1 cellular context compared by ENCODE assay signal in genomic region chr16:3596101-3596861, GRCh38.
TF ChIP-seq lines count a peak whose summit lies in the region.

No MANE protein-coding gene starts in this region.

TF ChIP-seq in HepG2, 621 proteins besides CTCF, POLR2A, EP300 and RAD21 (continued from another document and continues in another):
- TF ChIP-seq ELF3 (CRISPR knock-in tag; IDR thresholded peaks at IDR 0.05) (peak; percentile 60), ZNF24 (IDR thresholded peaks at IDR 0.05) (no peak), ARNT2 (CRISPR knock-in tag; IDR thresholded peaks at IDR 0.05; ENCODE audit: low read depth) (peak; percentile 81; the same call in 1 of the 2 replicates), ZNF770 (CRISPR knock-in tag; IDR thresholded peaks at IDR 0.05) (peak; percentile 58), ARID4A (CRISPR knock-in tag; IDR thresholded peaks at IDR 0.05; ENCODE audit: borderline replicate concordance) (peak; percentile 88; the same call in 1 of the 2 replicates), MED13 (CRISPR knock-in tag; IDR thresholded peaks at IDR 0.05) (no peak; the same call in 1 of the 2 replicates), ZNF777 (CRISPR knock-in tag; IDR thresholded peaks at IDR 0.05) (peak; percentile 53; the same call in 1 of the 2 replicates), MED8 (CRISPR knock-in tag; IDR thresholded peaks at IDR 0.05; ENCODE audit: insufficient replicate concordance) (no peak), SMYD3 (CRISPR knock-in tag; IDR thresholded peaks at IDR 0.05) (peak; percentile 87; the same call in 1 of the 2 replicates), MLLT10 (CRISPR knock-in tag; IDR thresholded peaks at IDR 0.05) (no peak), ZNF30 (CRISPR knock-in tag; IDR thresholded peaks at IDR 0.05) (0 out of 2 replicates have a peak, but pooled peaks have one; percentile 73), ARNT (IDR thresholded peaks at IDR 0.05) (no peak), KLF9 (CRISPR knock-in tag; IDR thresholded peaks at IDR 0.05; ENCODE audit: low read depth) (no peak), ZNF331 (CRISPR knock-in tag; IDR thresholded peaks at IDR 0.05) (peak; percentile 88), SYNCRIP (IDR thresholded peaks at IDR 0.05; ENCODE audit: insufficient read depth, low read depth, low read length) (no peak), ZNF724P (CRISPR knock-in tag; IDR thresholded peaks at IDR 0.05; ENCODE audit: borderline replicate concordance) (0 out of 2 replicates have a peak, but pooled peaks have one; percentile 58), MED1 (CRISPR knock-in tag; IDR thresholded peaks at IDR 0.05) (peak; percentile 81), ZNF503 (CRISPR knock-in tag; IDR thresholded peaks at IDR 0.05) (peak; percentile 91; the same call in 1 of the 2 replicates), ZNF589 (CRISPR knock-in tag; conservative IDR thresholded peaks at IDR 0.05) (peak; percentile 86; the same call in 1 of the 2 replicates), ZFP37 (CRISPR knock-in tag; IDR thresholded peaks at IDR 0.05; ENCODE audit: borderline replicate concordance) (0 out of 2 replicates have a peak, but pooled peaks have one; percentile 62), LRRFIP1 (CRISPR knock-in tag; conservative IDR thresholded peaks at IDR 0.05) (no peak), ZNF275 (CRISPR knock-in tag; IDR thresholded peaks at IDR 0.05; ENCODE audit: borderline replicate concordance) (0 out of 2 replicates have a peak, but pooled peaks have one; percentile 61), POGK (CRISPR knock-in tag; conservative IDR thresholded peaks at IDR 0.05) (peak; percentile 71; the same call in 1 of the 2 replicates), TRIM24 (CRISPR knock-in tag; IDR thresholded peaks at IDR 0.05) (no peak)
- TF ChIP-seq, protein P1, sequence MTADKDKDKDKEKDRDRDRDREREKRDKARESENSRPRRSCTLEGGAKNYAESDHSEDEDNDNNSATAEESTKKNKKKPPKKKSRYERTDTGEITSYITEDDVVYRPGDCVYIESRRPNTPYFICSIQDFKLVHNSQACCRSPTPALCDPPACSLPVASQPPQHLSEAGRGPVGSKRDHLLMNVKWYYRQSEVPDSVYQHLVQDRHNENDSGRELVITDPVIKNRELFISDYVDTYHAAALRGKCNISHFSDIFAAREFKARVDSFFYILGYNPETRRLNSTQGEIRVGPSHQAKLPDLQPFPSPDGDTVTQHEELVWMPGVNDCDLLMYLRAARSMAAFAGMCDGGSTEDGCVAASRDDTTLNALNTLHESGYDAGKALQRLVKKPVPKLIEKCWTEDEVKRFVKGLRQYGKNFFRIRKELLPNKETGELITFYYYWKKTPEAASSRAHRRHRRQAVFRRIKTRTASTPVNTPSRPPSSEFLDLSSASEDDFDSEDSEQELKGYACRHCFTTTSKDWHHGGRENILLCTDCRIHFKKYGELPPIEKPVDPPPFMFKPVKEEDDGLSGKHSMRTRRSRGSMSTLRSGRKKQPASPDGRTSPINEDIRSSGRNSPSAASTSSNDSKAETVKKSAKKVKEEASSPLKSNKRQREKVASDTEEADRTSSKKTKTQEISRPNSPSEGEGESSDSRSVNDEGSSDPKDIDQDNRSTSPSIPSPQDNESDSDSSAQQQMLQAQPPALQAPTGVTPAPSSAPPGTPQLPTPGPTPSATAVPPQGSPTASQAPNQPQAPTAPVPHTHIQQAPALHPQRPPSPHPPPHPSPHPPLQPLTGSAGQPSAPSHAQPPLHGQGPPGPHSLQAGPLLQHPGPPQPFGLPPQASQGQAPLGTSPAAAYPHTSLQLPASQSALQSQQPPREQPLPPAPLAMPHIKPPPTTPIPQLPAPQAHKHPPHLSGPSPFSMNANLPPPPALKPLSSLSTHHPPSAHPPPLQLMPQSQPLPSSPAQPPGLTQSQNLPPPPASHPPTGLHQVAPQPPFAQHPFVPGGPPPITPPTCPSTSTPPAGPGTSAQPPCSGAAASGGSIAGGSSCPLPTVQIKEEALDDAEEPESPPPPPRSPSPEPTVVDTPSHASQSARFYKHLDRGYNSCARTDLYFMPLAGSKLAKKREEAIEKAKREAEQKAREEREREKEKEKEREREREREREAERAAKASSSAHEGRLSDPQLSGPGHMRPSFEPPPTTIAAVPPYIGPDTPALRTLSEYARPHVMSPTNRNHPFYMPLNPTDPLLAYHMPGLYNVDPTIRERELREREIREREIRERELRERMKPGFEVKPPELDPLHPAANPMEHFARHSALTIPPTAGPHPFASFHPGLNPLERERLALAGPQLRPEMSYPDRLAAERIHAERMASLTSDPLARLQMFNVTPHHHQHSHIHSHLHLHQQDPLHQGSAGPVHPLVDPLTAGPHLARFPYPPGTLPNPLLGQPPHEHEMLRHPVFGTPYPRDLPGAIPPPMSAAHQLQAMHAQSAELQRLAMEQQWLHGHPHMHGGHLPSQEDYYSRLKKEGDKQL (CRISPR knock-in tag; IDR thresholded peaks at IDR 0.05; ENCODE audit: low read depth) = peak; percentile 78
- TF ChIP-seq, protein P2, sequence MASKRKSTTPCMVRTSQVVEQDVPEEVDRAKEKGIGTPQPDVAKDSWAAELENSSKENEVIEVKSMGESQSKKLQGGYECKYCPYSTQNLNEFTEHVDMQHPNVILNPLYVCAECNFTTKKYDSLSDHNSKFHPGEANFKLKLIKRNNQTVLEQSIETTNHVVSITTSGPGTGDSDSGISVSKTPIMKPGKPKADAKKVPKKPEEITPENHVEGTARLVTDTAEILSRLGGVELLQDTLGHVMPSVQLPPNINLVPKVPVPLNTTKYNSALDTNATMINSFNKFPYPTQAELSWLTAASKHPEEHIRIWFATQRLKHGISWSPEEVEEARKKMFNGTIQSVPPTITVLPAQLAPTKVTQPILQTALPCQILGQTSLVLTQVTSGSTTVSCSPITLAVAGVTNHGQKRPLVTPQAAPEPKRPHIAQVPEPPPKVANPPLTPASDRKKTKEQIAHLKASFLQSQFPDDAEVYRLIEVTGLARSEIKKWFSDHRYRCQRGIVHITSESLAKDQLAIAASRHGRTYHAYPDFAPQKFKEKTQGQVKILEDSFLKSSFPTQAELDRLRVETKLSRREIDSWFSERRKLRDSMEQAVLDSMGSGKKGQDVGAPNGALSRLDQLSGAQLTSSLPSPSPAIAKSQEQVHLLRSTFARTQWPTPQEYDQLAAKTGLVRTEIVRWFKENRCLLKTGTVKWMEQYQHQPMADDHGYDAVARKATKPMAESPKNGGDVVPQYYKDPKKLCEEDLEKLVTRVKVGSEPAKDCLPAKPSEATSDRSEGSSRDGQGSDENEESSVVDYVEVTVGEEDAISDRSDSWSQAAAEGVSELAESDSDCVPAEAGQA (IDR thresholded peaks at IDR 0.05; ENCODE audit: low read depth) = no peak
- TF ChIP-seq, protein P2 (CRISPR knock-in tag; IDR thresholded peaks at IDR 0.05; ENCODE audit: borderline replicate concordance) = 0 out of 2 replicates have a peak, but pooled peaks have one; percentile 67
